7 cellular contexts compared by ENCODE assay signal in the genomic region with DNA sequence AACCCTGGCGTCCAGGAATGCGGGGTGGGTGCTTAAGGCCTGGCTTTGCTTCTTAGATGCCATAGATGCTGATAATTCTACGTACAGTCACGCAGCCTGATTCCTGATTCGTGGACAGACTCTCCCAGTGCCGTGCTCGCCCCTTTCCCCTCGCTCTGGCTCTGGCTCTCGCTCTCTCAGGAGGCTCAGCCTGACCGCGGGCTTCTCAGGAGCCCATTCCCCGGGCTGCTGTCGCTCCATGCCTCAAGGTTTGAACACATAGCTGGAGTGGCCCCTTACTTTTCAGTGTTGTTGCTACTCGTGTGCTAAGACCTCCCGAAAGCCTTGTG. TPM values are rescaled to one million over a fixed set of nuclear protein-coding genes. Genes with fewer than 3 reads are reported as not detected.
DNase-seq lines count a peak whose midpoint lies in the region; ATAC-seq, FAIRE-seq and TF ChIP-seq lines count a peak whose summit lies in the region.

No MANE protein-coding gene starts in this region.

- no peak for TF ChIP-seq CTCF in GM12864 (IDR thresholded peaks at IDR 0.05; ENCODE audit: low read depth, low read length, missing control alignments)
- no peak for TF ChIP-seq CTCF in IMR-90 (conservative IDR thresholded peaks at IDR 0.05; ENCODE audit: low read depth, low read length)
- TF ChIP-seq CTCF in brain (conservative IDR thresholded peaks at IDR 0.05) = no peak
- no peak for TF ChIP-seq CTCF in keratinocyte (optimal IDR thresholded peaks at IDR 0.05 in 1 of 3, IDR thresholded peaks at IDR 0.05 in 1 of 3, conservative IDR thresholded peaks at IDR 0.05 in 1 of 3; ENCODE audit: extremely low read depth in 1 of 3, insufficient read depth in 2 of 3, low read length in 3 of 3)

- no peak overlapping the region for H2BK15ac ChIP-seq in IMR-90 (ENCODE audit: low read depth, low read length)

- no peak overlapping the region for H4K5ac ChIP-seq in IMR-90 (ENCODE audit: low read depth, low read length)

- H2BK5ac ChIP-seq in IMR-90 (ENCODE audit: low read depth, low read length, poor library complexity, severe bottlenecking) = no peak overlapping the region

- ATAC-seq in GM21529 (IDR thresholded peaks at IDR 0.05; ENCODE audit: unreplicated experiment) (peak; percentile 30), IMR-90 (ENCODE audit: low read depth) (peak; percentile 67)

- no CpG with 5 or more reads among the region's 15 CpGs for WGBS in IMR-90 (ENCODE audit: extremely low coverage in 2 of 2, insufficient read length in 1 of 2), 2 experiments

- no peak overlapping the region for H3K27ac ChIP-seq in IMR-90 (ENCODE audit: insufficient read depth, low read length)
- H3K27ac ChIP-seq in keratinocyte (ENCODE audit: control insufficient read depth, insufficient read depth, low read length) = no peak overlapping the region
- no peak overlapping the region for H3K27ac ChIP-seq in subcutaneous abdominal adipose tissue (ENCODE audit: low read depth, low read length)

- no peak overlapping the region; a peak in 1 of 4 replicates for H4K8ac ChIP-seq in IMR-90 (ENCODE audit: low read depth in 2 of 2, low read length in 2 of 2)

- H3K27me3 Mint-ChIP-seq in brain = no peaks in the 10 kb centered on the region

- intact Hi-C loops in IMR-90 (cut with micrococcal nuclease) = loop anchor here (2.0 kb wide), 1 partner anchor 493 kb away; no protein-coding TSS in a partner anchor

- peak overlapping the region; percentile 97 for H2AFZ ChIP-seq in IMR-90 (replicated peaks; ENCODE audit: low read length, poor library complexity)
- peak overlapping the region; percentile 56 for H2AFZ ChIP-seq in keratinocyte (ENCODE audit: control insufficient read depth, low read length)

- no peak overlapping the region for H2AK5ac ChIP-seq in IMR-90 (ENCODE audit: low read depth, low read length)

- BruUV-seq in IMR-90 (replicated peaks; lab: Mats Ljungman, UMichigan) = no TSS peak

- peak overlapping the region; percentile 32; the same call in 1 of the 2 replicates for H3K9ac ChIP-seq in IMR-90 (ENCODE audit: low read depth, low read length)
- no peak overlapping the region for H3K9ac ChIP-seq in keratinocyte (ENCODE audit: control insufficient read depth, extremely low read depth, insufficient read depth, low read length)
- peak overlapping the region in 4 of 5 donors; percentile 20 to 69 (median 32) for H3K9ac ChIP-seq in subcutaneous abdominal adipose tissue (ENCODE audit: low read length in 5 of 5)

- POLR2A ChIA-PET in IMR-90 (lab: Charles Lee; ENCODE audit: unreplicated experiment) = no interaction called here

- H4K91ac ChIP-seq in IMR-90 (ENCODE audit: insufficient read depth, low read depth, low read length) = no peak overlapping the region

- DNase-seq in GM12864 (ENCODE audit: low read depth) (no peak), IMR-90 (peak; percentile 21), keratinocyte (ENCODE audit: low read depth, low spot score) (no peak), NOMO-1 treated with dmso at 0.1 percent for 144 hours (lab: John Stamatoyannopoulos, UW; ENCODE audit: unreplicated experiment) (no peak)

- H3K23ac ChIP-seq in IMR-90 (ENCODE audit: low read depth, low read length) = peak overlapping the region; percentile 59

- H3K36me3 ChIP-seq in IMR-90 (ENCODE audit: control insufficient read depth, insufficient read depth, low read length) (no peaks in the 10 kb centered on the region), keratinocyte (ENCODE audit: control insufficient read depth in 2 of 2, extremely low read depth in 1 of 2, insufficient read depth in 2 of 2, low read length in 2 of 2) (no peaks in the 10 kb centered on the region), subcutaneous abdominal adipose tissue (ENCODE audit: control insufficient read depth in 5 of 5, insufficient read depth in 5 of 5, low read length in 5 of 5) (no peaks in the 10 kb centered on the region)

- dilution Hi-C loops in IMR-90 (cut with HindIII; ENCODE audit: low sequenced_read_pairs, unreplicated experiment) = no loop called here
- dilution Hi-C loops in keratinocyte (cut with MboI; ENCODE audit: extremely low pct_ligation_motif_present, low sequenced_read_pairs) = no loop called here

- no peaks in the 10 kb centered on the region for H3K4me1 ChIP-seq in IMR-90 (ENCODE audit: control insufficient read depth, insufficient read depth, low read length)
- H3K4me1 ChIP-seq in keratinocyte (ENCODE audit: control insufficient read depth, extremely low read depth, insufficient read depth, low read length) = no peaks in the 10 kb centered on the region
- peaks cover 0 to 17% (median 15%) of the 10 kb centered on the region in 5 donors for H3K4me1 ChIP-seq in subcutaneous abdominal adipose tissue (ENCODE audit: control insufficient read depth in 5 of 5, insufficient read depth in 5 of 5, low read length in 5 of 5)

- H3K14ac ChIP-seq in IMR-90 (replicated peaks; ENCODE audit: low read depth, low read length) = no peak overlapping the region

- TF ChIP-seq RAD21 in IMR-90 (IDR thresholded peaks at IDR 0.05; ENCODE audit: low read length) = no peak

- FAIRE-seq in keratinocyte (lab: Jason Lieb, UNC) = no peak

- H3K79me1 ChIP-seq in IMR-90 (ENCODE audit: low read depth in 1 of 2, low read length in 2 of 2) = no peaks in the 10 kb centered on the region

- H4K20me1 ChIP-seq in IMR-90 (ENCODE audit: insufficient read depth, low read length) = no peaks in the 10 kb centered on the region
- no peaks in the 10 kb centered on the region for H4K20me1 ChIP-seq in keratinocyte (ENCODE audit: control insufficient read depth, extremely low read depth, insufficient read depth, low read length)

- H3K9me1 ChIP-seq in IMR-90 (ENCODE audit: insufficient read depth, low read length) = no peaks in the 10 kb centered on the region
- no peaks in the 10 kb centered on the region for H3K9me1 ChIP-seq in keratinocyte (ENCODE audit: control insufficient read depth, extremely low read depth, insufficient read depth, low read length)

- TF ChIP-seq POLR2A in IMR-90 (IDR thresholded peaks at IDR 0.05; ENCODE audit: low read depth, low read length) = no peak

- H3K4me3 Mint-ChIP-seq in brain = peak overlapping the region; percentile 90 to 96 (median 93)

- no peaks in the 10 kb centered on the region for H3K79me2 ChIP-seq in keratinocyte (ENCODE audit: control insufficient read depth, insufficient read depth, low read length)

- H3K4me3 ChIP-seq in GM12864 (ENCODE audit: low read depth, low read length) (peak overlapping the region; percentile 63), IMR-90 (ENCODE audit: insufficient read depth, low read depth, low read length) (peak overlapping the region; percentile 60), keratinocyte (ENCODE audit: control insufficient read depth in 2 of 3, extremely low read depth in 1 of 3, insufficient read depth in 2 of 3, low read depth in 1 of 3, low read length in 3 of 3) (peak overlapping the region in 2 of 3 experiments; percentile 35 to 37), subcutaneous abdominal adipose tissue (ENCODE audit: low read depth in 1 of 5, low read length in 5 of 5) (peak overlapping the region; percentile 62 to 82 (median 73))

- no peak overlapping the region for H3K4ac ChIP-seq in IMR-90 (ENCODE audit: low read depth, low read length)

- H2BK120ac ChIP-seq in IMR-90 (ENCODE audit: low read depth, low read length) = no peak overlapping the region

- H3K4me2 ChIP-seq in IMR-90 (ENCODE audit: low read depth, low read length) (peak overlapping the region; percentile 94), keratinocyte (ENCODE audit: control insufficient read depth, extremely low read depth, insufficient read depth, low read depth, low read length) (peak overlapping the region; percentile 54)

- H3K18ac ChIP-seq in IMR-90 (ENCODE audit: low read depth, low read length) = no peak overlapping the region

- H3K27me3 ChIP-seq in IMR-90 (ENCODE audit: control insufficient read depth, insufficient read depth, low read length) (no peaks in the 10 kb centered on the region), keratinocyte (ENCODE audit: control insufficient read depth, extremely low read depth, insufficient read depth, low read length) (no peaks in the 10 kb centered on the region), subcutaneous abdominal adipose tissue (ENCODE audit: control insufficient read depth in 5 of 5, insufficient read depth in 4 of 5, low read length in 5 of 5) (peaks cover 0 to 13% (median 5%) of the 10 kb centered on the region in 5 donors)

- H3K36me3 Mint-ChIP-seq in brain = no peaks in the 10 kb centered on the region

- no peak overlapping the region for H2BK20ac ChIP-seq in IMR-90 (ENCODE audit: low read depth, low read length)

- CTCF ChIA-PET in IMR-90 (lab: Yijun Ruan, JAX) = interaction anchor here (1.7 kb wide), 1 partner anchor 15 kb away, joined by 5 read pairs; no protein-coding TSS in a partner anchor

- no peak overlapping the region for H2AK9ac ChIP-seq in IMR-90 (replicated peaks; ENCODE audit: low read depth, low read length, poor library complexity)

- H3K9me3 Mint-ChIP-seq in brain = no peaks in the 10 kb centered on the region

- H3K27ac Mint-ChIP-seq in brain = peak overlapping the region; percentile 91 to 98 (median 95)

- peaks cover 16% of the 10 kb centered on the region for H3K4me1 Mint-ChIP-seq in brain

- H3K9me3 ChIP-seq in IMR-90 (ENCODE audit: control insufficient read depth, insufficient read depth, low read length) (no peaks in the 10 kb centered on the region), keratinocyte (ENCODE audit: control insufficient read depth, low read depth, low read length) (no peaks in the 10 kb centered on the region), subcutaneous abdominal adipose tissue (ENCODE audit: control insufficient read depth in 5 of 5, low read length in 5 of 5) (no peaks in the 10 kb centered on the region)

- no peak overlapping the region for H3K56ac ChIP-seq in IMR-90 (ENCODE audit: extremely low read depth, insufficient read depth, low read length)

- in situ Hi-C loops in IMR-90 (cut with MboI; ENCODE audit: low sequenced_read_pairs) = no loop called here

RNA-seq across cellular contexts. Expression of gene ZC3H12B, which starts 0.8 kb away (rescaled TPM):
- total RNA-seq in IMR-90 (2012; rRNA removed) = 0.18 and 0.28 TPM in 2 replicates
- 0.17 and 0.32 TPM in 2 replicates for polyA plus RNA-seq in IMR-90 (2012; rRNA removed)
- polyA plus RNA-seq in IMR-90 (2012; cell fraction: cytosol; rRNA removed) = 0.02 and 0.07 TPM in 2 replicates
- 0.08 and 0.63 TPM in 2 replicates for polyA plus RNA-seq in IMR-90 (2012; cell fraction: nucleus; rRNA removed; ENCODE audit: low replicate concordance)
- polyA plus RNA-seq in brain (ENCODE audit: insufficient read depth, low read depth, low replicate concordance) = 0.78 TPM
- polyA plus RNA-seq in keratinocyte = 0.01 TPM in 2 of 3 replicates, not detected in the other
- not detected for polyA plus RNA-seq in keratinocyte (2011; ENCODE audit: low read depth)
- 0.01 TPM in 1 of 2 replicates, not detected in the other for polyA plus RNA-seq in keratinocyte (2011; cell fraction: cytosol; rRNA removed)
- 0.03 and 0.11 TPM in 2 replicates for polyA plus RNA-seq in keratinocyte (2011; cell fraction: nucleus; rRNA removed)
- polyA plus RNA-seq in keratinocyte (2012; ENCODE audit: low replicate concordance) = 0.03 and 0.21 TPM in 2 replicates
- polyA minus RNA-seq in keratinocyte = 0.06 TPM in 1 of 3 replicates, not detected in the others
- not detected for polyA minus RNA-seq in keratinocyte (2011; cell fraction: cytosol; rRNA and poly(A)+ RNA removed)
- not detected in 2 replicates for polyA minus RNA-seq in keratinocyte (2011; cell fraction: nucleus; rRNA and poly(A)+ RNA removed)

RNA-seq across cellular contexts. Expression of gene ZC4H2, which starts 59.2 kb away (rescaled TPM):
- total RNA-seq in IMR-90 (2012; rRNA removed) = 9.2 and 10.6 TPM in 2 replicates
- polyA plus RNA-seq in IMR-90 (2012; rRNA removed) (13.6 and 15.3 TPM in 2 replicates), brain (ENCODE audit: insufficient read depth, low read depth, low replicate concordance) (5.1 TPM), keratinocyte (4.6 to 7.6 TPM (median 7.4 TPM) in 3 replicates)
- polyA plus RNA-seq in IMR-90 (2012; cell fraction: cytosol; rRNA removed) = 8.1 and 17.3 TPM in 2 replicates
- polyA plus RNA-seq in IMR-90 (2012; cell fraction: nucleus; rRNA removed; ENCODE audit: low replicate concordance) = 8.6 and 19.6 TPM in 2 replicates
- polyA plus RNA-seq in keratinocyte (2011; ENCODE audit: low read depth) = 1.8 TPM
- polyA plus RNA-seq in keratinocyte (2011; cell fraction: cytosol; rRNA removed) = 5.3 and 7.0 TPM in 2 replicates
- 9.0 TPM in 2 replicates for polyA plus RNA-seq in keratinocyte (2011; cell fraction: nucleus; rRNA removed)
- polyA plus RNA-seq in keratinocyte (2012; ENCODE audit: low replicate concordance) = 1.8 and 2.9 TPM in 2 replicates
- 0.56 to 3.9 TPM (median 3.8 TPM) in 3 replicates for polyA minus RNA-seq in keratinocyte
- 6.3 TPM for polyA minus RNA-seq in keratinocyte (2011; cell fraction: cytosol; rRNA and poly(A)+ RNA removed)
- polyA minus RNA-seq in keratinocyte (2011; cell fraction: nucleus; rRNA and poly(A)+ RNA removed) = 1.6 and 3.3 TPM in 2 replicates
